ENCODE assay signal across 8 cellular contexts in the genomic region with DNA sequence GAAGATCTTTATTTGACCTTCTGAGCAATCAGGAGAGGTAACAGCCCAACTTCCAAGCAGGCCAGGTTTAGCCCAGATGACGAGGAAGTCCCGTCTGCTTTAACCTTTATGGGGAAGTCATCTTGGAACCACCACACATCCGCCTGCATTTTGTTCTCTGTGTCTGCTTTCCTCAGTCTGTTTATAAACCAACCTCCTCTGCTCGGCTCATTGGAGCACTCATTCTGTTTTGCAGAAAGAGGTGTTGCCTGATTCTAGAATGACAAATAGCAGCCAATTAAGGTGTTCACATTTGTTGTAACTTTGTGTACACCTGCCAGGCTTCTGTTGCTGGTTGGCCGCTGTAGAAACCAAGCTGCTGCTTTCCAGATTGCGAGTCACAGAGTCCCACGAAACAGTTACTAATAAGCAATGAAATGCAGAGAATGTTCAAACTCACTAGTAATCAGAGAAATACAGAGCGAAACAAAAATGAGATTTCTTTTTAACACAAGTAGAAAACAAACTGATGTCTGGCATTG.
DNase-seq lines count a peak whose midpoint lies in the region; ATAC-seq and TF ChIP-seq lines count a peak whose summit lies in the region.

No MANE protein-coding gene starts in this region.

- H3K4me3 ChIP-seq in tibial artery: no peak overlapping the region

- TF ChIP-seq CTCF in tibial artery (IDR thresholded peaks at IDR 0.05): no peak

- H3K9me3 ChIP-seq in KOPT-K1 (ENCODE audit: insufficient read depth, low read length, poor library complexity, severe bottlenecking): no peaks in the 10 kb centered on the region
- H3K9me3 ChIP-seq in tibial artery: no peaks in the 10 kb centered on the region

- peak; percentile 25 for ATAC-seq in activated CD8-positive, alpha-beta memory T cell treated with anti-CD3 and anti-CD28 coated beads, Interleukin-2, amount 10 ng/mL, durations not matched to agents 7 days and 5 days

- H3K36me3 Mint-ChIP-seq in activated CD8-positive, alpha-beta memory T cell treated with anti-CD3 and anti-CD28 coated beads, Interleukin-2, amount 10 ng/mL, durations not matched to agents 7 days and 5 days: peaks cover 72% of the 10 kb centered on the region
- H3K36me3 Mint-ChIP-seq in activated naive CD4-positive, alpha-beta T cell treated with anti-CD3 and anti-CD28 coated beads, Interleukin-2, amount 50 U/mL, for 24 hours: peaks cover 23% of the 10 kb centered on the region

- peak; percentile 76 for DNase-seq in activated CD8-positive, alpha-beta memory T cell treated with anti-CD3 and anti-CD28 coated beads, Interleukin-2, amount 10 ng/mL, durations not matched to agents 7 days and 5 days
- DNase-seq in activated CD8-positive, alpha-beta memory T cell treated with anti-CD3 and anti-CD28 coated beads for 24 hours: no peak
- peak; percentile 83 for DNase-seq in kidney tubule cell (ENCODE audit: low spot score)
- no peak for DNase-seq in tibial artery
- no peak for DNase-seq in DMS53 (lab: John Stamatoyannopoulos, UW)
- DNase-seq in COR-L47 (lab: John Stamatoyannopoulos, UW): no peak

- H3K27me3 ChIP-seq in tibial artery: no peaks in the 10 kb centered on the region

- CTCF ChIA-PET in activated CD8-positive, alpha-beta memory T cell treated with anti-CD3 and anti-CD28 coated beads, Interleukin-2, amount 10 ng/mL, durations not matched to agents 7 days and 5 days (lab: Charles Lee): interaction anchor here (0.9 to 6.0 kb wide), 15 partner anchors 11 to 265 kb away, joined by 3 to 40 read pairs (median 5); no protein-coding TSS in a partner anchor

- H3K4me3 Mint-ChIP-seq in activated CD8-positive, alpha-beta memory T cell treated with anti-CD3 and anti-CD28 coated beads, Interleukin-2, amount 10 ng/mL, durations not matched to agents 7 days and 5 days: peak overlapping the region; percentile 60
- H3K4me3 Mint-ChIP-seq in activated naive CD4-positive, alpha-beta T cell treated with anti-CD3 and anti-CD28 coated beads, Interleukin-2, amount 50 U/mL, for 24 hours: peak overlapping the region; percentile 66

- no peaks in the 10 kb centered on the region for H3K36me3 ChIP-seq in KOPT-K1 (ENCODE audit: insufficient read depth, low read length)
- peaks cover 0 to 3% (median 0%) of the 10 kb centered on the region in 3 donors for H3K36me3 ChIP-seq in tibial artery

- intact Hi-C loops in tibial artery (cut with DNase I; ENCODE audit: low total_unique reads): loop anchor here (5.0 kb wide), 1 partner anchor 64 kb away; a partner anchor contains a TSS

- no peaks in the 10 kb centered on the region for H3K9me3 Mint-ChIP-seq in activated CD8-positive, alpha-beta memory T cell treated with anti-CD3 and anti-CD28 coated beads, Interleukin-2, amount 10 ng/mL, durations not matched to agents 7 days and 5 days (ENCODE audit: low read depth)
- no peaks in the 10 kb centered on the region for H3K9me3 Mint-ChIP-seq in activated naive CD4-positive, alpha-beta T cell treated with anti-CD3 and anti-CD28 coated beads, Interleukin-2, amount 50 U/mL, for 24 hours

- no peaks in the 10 kb centered on the region for H3K27me3 Mint-ChIP-seq in activated CD8-positive, alpha-beta memory T cell treated with anti-CD3 and anti-CD28 coated beads, Interleukin-2, amount 10 ng/mL, durations not matched to agents 7 days and 5 days
- no peaks in the 10 kb centered on the region for H3K27me3 Mint-ChIP-seq in activated naive CD4-positive, alpha-beta T cell treated with anti-CD3 and anti-CD28 coated beads, Interleukin-2, amount 50 U/mL, for 24 hours

- H3K27ac Mint-ChIP-seq in activated CD8-positive, alpha-beta memory T cell treated with anti-CD3 and anti-CD28 coated beads, Interleukin-2, amount 10 ng/mL, durations not matched to agents 7 days and 5 days: peak overlapping the region; percentile 100
- peak overlapping the region; percentile 83 for H3K27ac Mint-ChIP-seq in activated naive CD4-positive, alpha-beta T cell treated with anti-CD3 and anti-CD28 coated beads, Interleukin-2, amount 50 U/mL, for 24 hours

- H3K4me1 Mint-ChIP-seq in activated CD8-positive, alpha-beta memory T cell treated with anti-CD3 and anti-CD28 coated beads, Interleukin-2, amount 10 ng/mL, durations not matched to agents 7 days and 5 days: peaks cover 99% of the 10 kb centered on the region
- peaks cover 96% of the 10 kb centered on the region for H3K4me1 Mint-ChIP-seq in activated naive CD4-positive, alpha-beta T cell treated with anti-CD3 and anti-CD28 coated beads, Interleukin-2, amount 50 U/mL, for 24 hours

- peaks cover 0 to 39% (median 32%) of the 10 kb centered on the region in 4 donors for H3K4me1 ChIP-seq in tibial artery

- H3K27ac ChIP-seq in KOPT-K1 (ENCODE audit: low read depth, low read length, poor library complexity, severe bottlenecking) (peak overlapping the region; percentile 63), tibial artery (peak overlapping the region; percentile 68 to 73)

Comparison
In these comparisons a context has a peak if more than half of its experiments do, and no peak if none do; other contexts are left out.
1. DNase-seq: peak in activated CD8-positive, alpha-beta memory T cell treated with anti-CD3 and anti-CD28 coated beads, Interleukin-2, amount 10 ng/mL, durations not matched to agents 7 days and 5 days (single experiment) and kidney tubule cell (single experiment); none in activated CD8-positive, alpha-beta memory T cell treated with anti-CD3 and anti-CD28 coated beads for 24 hours (single experiment), tibial artery (0 of 2), DMS53 (single experiment) and COR-L47 (single experiment).